Comparison of ENCODE assay signal across 19 cellular contexts in genomic region chr4:74823194-74823593, GRCh38. TPM values are rescaled to one million over a fixed set of nuclear protein-coding genes. Genes with fewer than 3 reads are reported as not detected.
DNase-seq lines count a peak whose midpoint lies in the region; ATAC-seq, FAIRE-seq and TF ChIP-seq lines count a peak whose summit lies in the region.
"Had no signal": no experiment of that assay in that cellular context is flagged by ENCODE, and none has a peak within 500 bp of the region (broad histone marks: within the 10 kb centered on the region; RNA-seq: fewer than 3 reads in every experiment).

No MANE protein-coding gene starts in this region.

- DNase-seq in hypothalamus (lab: John Stamatoyannopoulos, UW): no peak
- no peak for DNase-seq in coronary artery (ENCODE audit: low spot score)
- no peak for DNase-seq in NCI-H1436 (lab: John Stamatoyannopoulos, UW)
- no peak for DNase-seq in small intestine
- DNase-seq: activated CD8-positive, alpha-beta T cell treated with anti-CD3 and anti-CD28 coated beads for 36 hours; activated T-cell treated with anti-CD3 and anti-CD28 coated beads, Interleukin-2, amount 50 U/mL, for 72 hours; caudate nucleus; CD4-positive, alpha-beta T cell; DMS79; Kasumi-1; NCI-H146; NCI-H345; right cardiac atrium; stimulated activated CD4-positive, alpha-beta T cell treated with anti-CD3 and anti-CD28 coated beads, Interleukin-1b, Interleukin-23, amount 100 ng/mL, for 48 hours had no signal

- no peaks in the 10 kb centered on the region for H3K27me3 ChIP-seq in small intestine (ENCODE audit: control insufficient read depth in 2 of 2, insufficient read depth in 2 of 2, low read length in 2 of 2)
- H3K27me3 ChIP-seq: vagina had no signal

- FAIRE-seq in small intestine (lab: Jason Lieb, UNC): no peak

- H3K4me3 ChIP-seq in coronary artery: no peak overlapping the region
- H3K4me3 ChIP-seq in small intestine (ENCODE audit: low read depth in 1 of 2, low read length in 2 of 2): no peak overlapping the region
- H3K4me3 ChIP-seq: vagina had no signal

- H3K4me1 ChIP-seq in small intestine (ENCODE audit: control insufficient read depth in 2 of 2, insufficient read depth in 1 of 2, low read depth in 1 of 2, low read length in 1 of 2): no peaks in the 10 kb centered on the region
- H3K4me1 ChIP-seq: vagina had no signal

- no peaks in the 10 kb centered on the region for H3K36me3 ChIP-seq in small intestine (ENCODE audit: control insufficient read depth in 2 of 2, insufficient read depth in 2 of 2, low read length in 2 of 2)
- H3K36me3 ChIP-seq: vagina had no signal

- 15 to 37% (median 15%) methylated on average over 1 of the region's 1 CpG for WGBS in small intestine, 3 donors

- peak; percentile 87 for ATAC-seq in GM18502 (IDR thresholded peaks at IDR 0.05; ENCODE audit: poor library complexity, unreplicated experiment)
- peak; percentile 53 for ATAC-seq in GM19397 (IDR thresholded peaks at IDR 0.05; ENCODE audit: unreplicated experiment)
- peak; percentile 89 for ATAC-seq in HG02852 (IDR thresholded peaks at IDR 0.05; ENCODE audit: unreplicated experiment)
- ATAC-seq in HG03442 (IDR thresholded peaks at IDR 0.05; ENCODE audit: unreplicated experiment): peak; percentile 92
- ATAC-seq: activated CD8-positive, alpha-beta T cell treated with anti-CD3 and anti-CD28 coated beads for 36 hours; activated T-cell treated with anti-CD3 and anti-CD28 coated beads, Interleukin-2, amount 50 U/mL, for 72 hours; right cardiac atrium had no signal

- H3K27ac ChIP-seq in coronary artery (no peak overlapping the region), small intestine (ENCODE audit: low read depth in 1 of 2, low read length in 1 of 2) (no peak overlapping the region)
- H3K27ac ChIP-seq: vagina had no signal

- TF ChIP-seq CTCF in coronary artery (IDR thresholded peaks at IDR 0.05): no peak

- no peaks in the 10 kb centered on the region for H3K9me3 ChIP-seq in small intestine (ENCODE audit: control insufficient read depth, low read depth)
- H3K9me3 ChIP-seq: vagina had no signal

RNA-seq across cellular contexts. Expression of gene BTC, which starts 28.9 kb away (rescaled TPM):
- polyA plus RNA-seq in small intestine: 1 to 10 TPM; 1.3 to 4.9 (median 1.4) TPM
